8 cellular contexts compared by ENCODE assay signal in genomic region chr3:16861432-16861831, GRCh38. TPM values are rescaled to one million over a fixed set of nuclear protein-coding genes. Genes with fewer than 3 reads are reported as not detected.
"Had no signal": no experiment of that assay in that cellular context is flagged by ENCODE, and none has a peak within 500 bp of the region (broad histone marks: within the 10 kb centered on the region; RNA-seq: fewer than 3 reads in every experiment).

No MANE protein-coding gene starts in this region.

- ATAC-seq: GM12878 had no signal

- H3K4me3 ChIP-seq: GM12878 had no signal

- DNase-seq: GDM1, GF-D8 had no signal

- FAIRE-seq: G401.6, GM12878, GM12892, GM18507, GM19239 had no signal

RNA-seq across cellular contexts. Expression of gene PLCL2, which starts 23.3 kb away (rescaled TPM):
- total RNA-seq: G401 had no signal
